ENCODE assay signal across 8 cellular contexts in the genomic region with DNA sequence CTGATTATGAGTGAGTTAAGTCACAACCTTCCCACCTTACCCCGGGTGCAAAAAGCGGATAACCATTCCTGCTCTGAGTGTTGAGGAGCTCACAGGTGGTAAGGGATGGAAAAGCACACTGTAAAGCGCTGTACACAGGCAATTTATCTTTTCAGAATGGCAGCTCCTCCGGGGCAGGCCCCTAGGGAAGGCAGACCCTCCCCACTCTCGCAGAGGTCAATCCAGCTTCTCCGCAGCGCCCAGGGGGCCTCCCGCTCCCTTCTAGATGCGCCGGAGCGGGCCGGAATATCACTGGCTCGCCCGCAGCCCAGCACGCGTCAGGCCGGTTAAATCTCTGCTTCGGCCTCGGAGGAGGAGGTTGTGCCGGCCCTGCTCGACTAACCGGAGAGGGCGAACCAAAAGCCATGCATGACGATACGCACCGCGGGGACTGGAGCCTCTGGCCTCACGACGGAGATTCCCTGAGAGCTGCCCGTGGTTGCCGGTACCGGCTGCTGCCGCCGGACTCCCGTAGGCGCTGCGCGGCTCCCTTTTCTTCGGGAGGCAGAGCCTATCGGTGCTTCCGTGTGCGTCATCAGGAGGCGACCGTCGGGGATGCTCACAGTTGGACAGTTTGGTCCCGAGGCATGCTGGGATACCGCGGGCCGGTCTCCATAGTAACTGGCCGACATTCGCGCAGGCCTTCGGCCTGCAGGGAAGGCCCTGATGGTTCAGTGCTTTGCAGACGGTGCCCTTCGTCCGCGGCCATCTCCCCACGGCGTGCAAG. TPM values are rescaled to one million over a fixed set of nuclear protein-coding genes. Genes with fewer than 3 reads are reported as not detected.
DNase-seq lines count a peak whose midpoint lies in the region; ATAC-seq and TF ChIP-seq lines count a peak whose summit lies in the region.

A gene with protein sequence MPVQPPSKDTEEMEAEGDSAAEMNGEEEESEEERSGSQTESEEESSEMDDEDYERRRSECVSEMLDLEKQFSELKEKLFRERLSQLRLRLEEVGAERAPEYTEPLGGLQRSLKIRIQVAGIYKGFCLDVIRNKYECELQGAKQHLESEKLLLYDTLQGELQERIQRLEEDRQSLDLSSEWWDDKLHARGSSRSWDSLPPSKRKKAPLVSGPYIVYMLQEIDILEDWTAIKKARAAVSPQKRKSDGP (minus strand): TSS at position 555 of the 766 bp plus-strand sequence. CDS start 2,870 bp downstream, outside the sequence.

- TF ChIP-seq CTCF in lung (IDR thresholded peaks at IDR 0.05; ENCODE audit: control extremely low read depth, extremely low read depth), result no peak

- H3K36me3 ChIP-seq in CD4-positive, alpha-beta memory T cell (ENCODE audit: insufficient read depth, low read length), result peaks cover 23% of the 10 kb centered on the region
- peaks cover 0 to 24% of the 10 kb centered on the region in 2 donors for H3K36me3 ChIP-seq in lung (ENCODE audit: control insufficient read depth in 2 of 2, insufficient read depth in 2 of 2, low read length in 2 of 2)

- intact Hi-C loops in CD4-positive, alpha-beta memory T cell (cut with micrococcal nuclease), result loop anchor here (1.0 to 5.0 kb wide), 4 partner anchors 28 to 499 kb away; a partner anchor contains a TSS

- CTCF ChIA-PET in CD4-positive, alpha-beta memory T cell (lab: Charles Lee; ENCODE audit: partially characterized antibody), result interaction anchor here (0.6 to 5.5 kb wide), 9 partner anchors 9 to 575 kb away, joined by 3 to 47 read pairs (median 3); a partner anchor contains a TSS

- no peaks in the 10 kb centered on the region for H3K9me3 ChIP-seq in CD4-positive, alpha-beta memory T cell (ENCODE audit: control insufficient read depth in 1 of 2, low read length in 2 of 2)
- peaks cover 0 to 2% of the 10 kb centered on the region in 2 donors for H3K9me3 ChIP-seq in lung (ENCODE audit: control insufficient read depth in 2 of 2, insufficient read depth in 1 of 2, low read length in 1 of 2)

- POLR2A ChIA-PET in CD4-positive, alpha-beta memory T cell (lab: Charles Lee; ENCODE audit: partially characterized antibody), result interaction anchor here (0.7 to 2.3 kb wide), 14 partner anchors 9 to 633 kb away, joined by 3 to 37 read pairs (median 3); a partner anchor contains a TSS

- ATAC-seq in GM19463 (IDR thresholded peaks at IDR 0.05; ENCODE audit: unreplicated experiment), result peak; percentile 70
- peak; percentile 80 for ATAC-seq in lung (ENCODE audit: insufficient read depth, low FRiP score)

- H3K4me3 ChIP-seq in CD4-positive, alpha-beta memory T cell (ENCODE audit: low read length in 2 of 2), result peak within 1 kb of the TSS; percentile 79 to 99
- H3K4me3 ChIP-seq in lung, result peak within 1 kb of the TSS; percentile 82

- H3K27me3 Mint-ChIP-seq in CD4-positive, alpha-beta memory T cell, result peaks cover 1 to 4% of the 10 kb centered on the region in 2 donors

- peak within 1 kb of the TSS; percentile 95 to 99 (median 98) for H3K27ac Mint-ChIP-seq in CD4-positive, alpha-beta memory T cell

- H3K9me3 Mint-ChIP-seq in CD4-positive, alpha-beta memory T cell, result peaks cover 0 to 11% (median 0%) of the 10 kb centered on the region in 8 donors

- peaks cover 20 to 44% of the 10 kb centered on the region in 2 donors for H3K36me3 Mint-ChIP-seq in CD4-positive, alpha-beta memory T cell

- no peaks in the 10 kb centered on the region for H3K27me3 ChIP-seq in CD4-positive, alpha-beta memory T cell (ENCODE audit: insufficient read depth, low read length)
- H3K27me3 ChIP-seq in lung (ENCODE audit: control insufficient read depth, insufficient read depth), result no peaks in the 10 kb centered on the region

- 0 to 1% methylated on average over 59 of the region's 59 CpGs for WGBS in lung, 2 donors

- H3K27ac ChIP-seq in CD4-positive, alpha-beta memory T cell (ENCODE audit: low read depth, low read length), result peak within 1 kb of the TSS; percentile 84
- H3K27ac ChIP-seq in lung (ENCODE audit: low read depth in 1 of 2, low read length in 1 of 2), result peak within 1 kb of the TSS; percentile 89 to 90

- DNase-seq in CD4-positive, alpha-beta memory T cell, result peak; percentile 92 to 99 (median 93)
- peak; percentile 84 for DNase-seq in HS-5 (ENCODE audit: low read depth)
- peak; percentile 73 for DNase-seq in NK-92 (lab: John Stamatoyannopoulos, UW; ENCODE audit: unreplicated experiment)
- DNase-seq in activated CD8-positive, alpha-beta memory T cell treated with anti-CD3 and anti-CD28 coated beads for 1 hour (ENCODE audit: extremely low read depth in 1 of 2, low read depth in 1 of 2), result peak; percentile 91 to 96
- DNase-seq in effector CD4-positive, alpha-beta T cell, result peak; percentile 99
- DNase-seq in lung (ENCODE audit: low spot score), result peak; percentile 99
- peak; percentile 92 to 97 (median 95) for DNase-seq in stimulated activated CD4-positive, alpha-beta T cell treated with anti-CD3 and anti-CD28 coated beads, TNF-alpha, amount 100 ng/mL, for 24 hours (ENCODE audit: low read depth in 3 of 3)

- H3K4me1 Mint-ChIP-seq in CD4-positive, alpha-beta memory T cell, result peaks cover 31 to 62% (median 41%) of the 10 kb centered on the region in 4 donors

- peaks cover 45% of the 10 kb centered on the region for H3K4me1 ChIP-seq in CD4-positive, alpha-beta memory T cell (ENCODE audit: insufficient read depth, low read length)
- peaks cover 8 to 16% of the 10 kb centered on the region in 2 donors for H3K4me1 ChIP-seq in lung (ENCODE audit: control insufficient read depth in 2 of 2, insufficient read depth in 2 of 2, low read length in 2 of 2)

- peak within 1 kb of the TSS; percentile 90 to 99 (median 97) for H3K4me3 Mint-ChIP-seq in CD4-positive, alpha-beta memory T cell

RNA-seq across cellular contexts. Expression of the gene that starts here (rescaled TPM):
- total RNA-seq in CD4-positive, alpha-beta memory T cell, result 10 to 100 TPM; 49.8 to 50.8 TPM
- 10 to 100 TPM; 70.3 to 78.7 TPM for polyA plus RNA-seq in CD4-positive, alpha-beta memory T cell
- 10 to 100 TPM; 23.7 to 38.0 TPM for total RNA-seq in lung
- polyA plus RNA-seq in lung, result 10 to 100 TPM; 60.4 to 88.7 TPM

Comparison
In these comparisons a context has a peak if more than half of its experiments do, and no peak if none do; other contexts are left out.
1. Peak in every context shown above with its lines: DNase-seq, ATAC-seq, H3K4me3 ChIP-seq and H3K27ac ChIP-seq.